8 cellular contexts compared by ENCODE assay signal in genomic region chr10:13586676-13587355, GRCh38. TPM values are rescaled to one million over a fixed set of nuclear protein-coding genes. Genes with fewer than 3 reads are reported as not detected.
DNase-seq lines count a peak whose midpoint lies in the region; FAIRE-seq and TF ChIP-seq lines count a peak whose summit lies in the region.

A gene with protein sequence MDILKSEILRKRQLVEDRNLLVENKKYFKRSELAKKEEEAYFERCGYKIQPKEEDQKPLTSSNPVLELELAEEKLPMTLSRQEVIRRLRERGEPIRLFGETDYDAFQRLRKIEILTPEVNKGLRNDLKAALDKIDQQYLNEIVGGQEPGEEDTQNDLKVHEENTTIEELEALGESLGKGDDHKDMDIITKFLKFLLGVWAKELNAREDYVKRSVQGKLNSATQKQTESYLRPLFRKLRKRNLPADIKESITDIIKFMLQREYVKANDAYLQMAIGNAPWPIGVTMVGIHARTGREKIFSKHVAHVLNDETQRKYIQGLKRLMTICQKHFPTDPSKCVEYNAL (plus strand): TSS chr10:13586965. CDS start chr10:13587087, 122 bp downstream.

- peaks cover 5% of the 10 kb centered on the region; the same call in 1 of the 2 replicates for H3K27me3 Mint-ChIP-seq in HFFc6 (ENCODE audit: insufficient read depth)
- H3K27me3 Mint-ChIP-seq in activated naive CD4-positive, alpha-beta T cell treated with anti-CD3 and anti-CD28 coated beads for 36 hours (ENCODE audit: low read depth), result peaks cover 2% of the 10 kb centered on the region

- peak within 1 kb of the TSS; percentile 100 for H3K4me3 Mint-ChIP-seq in HFFc6
- peak within 1 kb of the TSS; percentile 99 for H3K4me3 Mint-ChIP-seq in activated naive CD4-positive, alpha-beta T cell treated with anti-CD3 and anti-CD28 coated beads for 36 hours

- H3K36me3 Mint-ChIP-seq in HFFc6 (ENCODE audit: low read depth), result peaks cover 10% of the 10 kb centered on the region
- H3K36me3 Mint-ChIP-seq in activated naive CD4-positive, alpha-beta T cell treated with anti-CD3 and anti-CD28 coated beads for 36 hours (ENCODE audit: low read depth), result peaks cover 6% of the 10 kb centered on the region

- H3K14ac ChIP-seq in neuronal stem cell (ENCODE audit: low read length), result no peak within 1 kb of the TSS

- CTCF ChIA-PET in GM10248 (lab: Yijun Ruan, JAX), result interaction anchor here (0.7 to 2.8 kb wide), 21 partner anchors 9 to 600 kb away, joined by 3 to 11 read pairs (median 4); no protein-coding TSS in a partner anchor
- CTCF ChIA-PET in activated naive CD4-positive, alpha-beta T cell treated with anti-CD3 and anti-CD28 coated beads for 36 hours (lab: Charles Lee), result interaction anchor here (0.6 to 1.6 kb wide), 3 partner anchors 13 to 124 kb away, joined by 3 to 5 read pairs (median 3); no protein-coding TSS in a partner anchor

- H3K79me1 ChIP-seq in neuronal stem cell (ENCODE audit: low read depth, low read length), result peaks cover 2% of the 10 kb centered on the region

- H2BK12ac ChIP-seq in neuronal stem cell (ENCODE audit: low read length), result no peak within 1 kb of the TSS

- peak within 1 kb of the TSS; percentile 78 for H3K4me2 ChIP-seq in neuronal stem cell (ENCODE audit: insufficient read depth, low read length, poor library complexity, severe bottlenecking)

- no peaks in the 10 kb centered on the region for H3K9me3 Mint-ChIP-seq in HFFc6
- no peaks in the 10 kb centered on the region for H3K9me3 Mint-ChIP-seq in activated naive CD4-positive, alpha-beta T cell treated with anti-CD3 and anti-CD28 coated beads for 36 hours

- H2BK15ac ChIP-seq in neuronal stem cell (ENCODE audit: low read length), result no peak within 1 kb of the TSS

- no peak within 1 kb of the TSS for H4K8ac ChIP-seq in neuronal stem cell (ENCODE audit: low read depth, low read length)

- peak within 1 kb of the TSS; percentile 90 for H2AFZ ChIP-seq in neuronal stem cell (ENCODE audit: low read length)

- no peaks in the 10 kb centered on the region for H3K9me3 ChIP-seq in neuronal stem cell (replicated peaks in 1 of 2; ENCODE audit: control insufficient read depth in 2 of 2, insufficient read depth in 1 of 2, low read depth in 1 of 2, low read length in 2 of 2)

- intact Hi-C loops in activated naive CD4-positive, alpha-beta T cell treated with anti-CD3 and anti-CD28 coated beads for 36 hours (cut with micrococcal nuclease), result loop anchor here (1.0 to 5.0 kb wide), 8 partner anchors 30 to 598 kb away; partner anchors contain the start of genes BEND7, MCM10 and SEPHS1

- FAIRE-seq in frontal cortex (lab: Jason Lieb, UNC), result no peak

- H3K4me3 ChIP-seq in neuronal stem cell (ENCODE audit: low read length in 2 of 2), result peak within 1 kb of the TSS; percentile 82 to 91

- no peak within 1 kb of the TSS for H2BK5ac ChIP-seq in neuronal stem cell (ENCODE audit: low read length)

- peaks cover 26% of the 10 kb centered on the region for H3K4me1 Mint-ChIP-seq in HFFc6 (ENCODE audit: low read depth)
- peaks cover 27% of the 10 kb centered on the region for H3K4me1 Mint-ChIP-seq in activated naive CD4-positive, alpha-beta T cell treated with anti-CD3 and anti-CD28 coated beads for 36 hours (ENCODE audit: low read depth)

- H3K27ac Mint-ChIP-seq in HFFc6, result peak within 1 kb of the TSS; percentile 87
- H3K27ac Mint-ChIP-seq in activated naive CD4-positive, alpha-beta T cell treated with anti-CD3 and anti-CD28 coated beads for 36 hours, result peak within 1 kb of the TSS; percentile 87

- DNase-seq in GM10248 (ENCODE audit: extremely low spot score), result peak; percentile 97
- DNase-seq in HFFc6, result peak; percentile 90
- DNase-seq in NAMALWA (ENCODE audit: low spot score), result peak; percentile 96
- DNase-seq in SK-N-DZ (ENCODE audit: low spot score), result peak; percentile 94
- peak; percentile 96 for DNase-seq in activated naive CD4-positive, alpha-beta T cell treated with anti-CD3 and anti-CD28 coated beads for 36 hours
- DNase-seq in frontal cortex (ENCODE audit: low spot score in 2 of 2), result peak; percentile 73 to 93
- DNase-seq in neuronal stem cell (ENCODE audit: low spot score), result peak; percentile 81

- H3K27ac ChIP-seq in neuronal stem cell (replicated peaks; ENCODE audit: low read length), result no peak within 1 kb of the TSS

- H2BK120ac ChIP-seq in neuronal stem cell (ENCODE audit: low read depth, low read length), result no peak within 1 kb of the TSS

- no peak within 1 kb of the TSS for H3K18ac ChIP-seq in neuronal stem cell (ENCODE audit: low read length)

- POLR2A ChIA-PET in GM10248 (lab: Yijun Ruan, JAX), result interaction anchor here (0.6 kb wide), 1 partner anchor 1521 kb away, joined by 3 read pairs; no protein-coding TSS in a partner anchor

- peaks cover 0 to 3% of the 10 kb centered on the region in 2 donors for H3K36me3 ChIP-seq in neuronal stem cell (replicated peaks in 1 of 2; ENCODE audit: control insufficient read depth in 2 of 2, insufficient read depth in 2 of 2, low read length in 2 of 2)

- TF ChIP-seq CTCF in GM10248 (IDR thresholded peaks at IDR 0.05; ENCODE audit: control extremely low read depth, extremely low read depth, low read depth, missing control alignments), result peak; percentile 98
- TF ChIP-seq CTCF in HFFc6 (IDR thresholded peaks at IDR 0.05), result peak; percentile 92
- no peak for TF ChIP-seq CTCF in subcutaneous adipose tissue (IDR thresholded peaks at IDR 0.05; ENCODE audit: low read depth)

- H3K23ac ChIP-seq in neuronal stem cell (ENCODE audit: low read depth, low read length, poor library complexity), result peak within 1 kb of the TSS; percentile 12

- H2AK5ac ChIP-seq in neuronal stem cell (ENCODE audit: low read depth, low read length), result no peak within 1 kb of the TSS

- no CpG with 5 or more reads among the region's 38 CpGs for WGBS in neuronal stem cell (ENCODE audit: extremely low coverage in 2 of 2, insufficient read length in 2 of 2, insufficient replicate concordance in 1 of 2), 2 donors

- H3K9ac ChIP-seq in neuronal stem cell (ENCODE audit: low read depth, low read length, poor library complexity), result peak within 1 kb of the TSS; percentile 72

- no peak within 1 kb of the TSS for H4K91ac ChIP-seq in neuronal stem cell (ENCODE audit: low read depth, low read length, poor library complexity)

- H3K4ac ChIP-seq in neuronal stem cell (ENCODE audit: low read length), result no peak within 1 kb of the TSS

- peaks cover 0 to 7% (median 0%) of the 10 kb centered on the region in 3 experiments for H3K27me3 ChIP-seq in neuronal stem cell (ENCODE audit: control insufficient read depth in 3 of 3, insufficient read depth in 3 of 3, low read depth in 1 of 3, low read length in 3 of 3)

- peaks cover 4 to 7% of the 10 kb centered on the region in 2 donors for H3K4me1 ChIP-seq in neuronal stem cell (ENCODE audit: control insufficient read depth in 2 of 2, insufficient read depth in 1 of 2, low read depth in 1 of 2, low read length in 2 of 2)

RNA-seq across cellular contexts. Expression of the gene that starts here (rescaled TPM):
- 10 to 100 TPM; 21.9 to 24.8 (median 23.0) TPM for total RNA-seq in HFFc6 (2021; fragmentation: NEBNext Ultra II Directional; extraction: Animal tissue kit (Norgen Biotek cat#: 25700))
- 24.4 and 25.3 TPM in 2 replicates for polyA plus RNA-seq in SK-N-DZ (2014; cell fraction: cytosol; rRNA removed)
- 15.9 and 16.6 TPM in 2 replicates for polyA plus RNA-seq in SK-N-DZ (2014; cell fraction: nucleus; rRNA removed)
- total RNA-seq in activated naive CD4-positive, alpha-beta T cell treated with anti-CD3 and anti-CD28 coated beads for 36 hours, result 10 to 100 TPM; 20.2 to 20.8 TPM
- total RNA-seq in frontal cortex, result 36.7 TPM
- polyA plus RNA-seq in neuronal stem cell (2013, experiment 1 of 2), result 12.2 TPM
- 11.8 TPM for polyA plus RNA-seq in neuronal stem cell (2013, experiment 2 of 2)
- 10 to 100 TPM; 22.1 to 31.0 (median 26.8) TPM for total RNA-seq in subcutaneous adipose tissue
